ENCODE assay signal across 22 cellular contexts in genomic region chr4:76872556-76872955, GRCh38. TPM values are rescaled to one million over a fixed set of nuclear protein-coding genes. Genes with fewer than 3 reads are reported as not detected.
"Had no signal": no experiment of that assay in that cellular context is flagged by ENCODE, and none has a peak within 500 bp of the region (broad histone marks: within the 10 kb centered on the region; RNA-seq: fewer than 3 reads in every experiment).

No MANE protein-coding gene starts in this region.

- DNase-seq: KBM-7, MV-4-11, NCI-H1048, NCI-H1105, NCI-H1417 treated with DMSO at 0.1 percent for 48 hours, NCI-H146, NCI-H187, NCI-H2029, NCI-H2081 treated with DMSO at 0.1 percent for 48 hours, NCI-H2171, NCI-H226, NCI-H446, NCI-H510A, NCI-H524 treated with DMSO at 0.1 percent for 48 hours, NCI-H69, NCI-H774, Right ventricle myocardium superior, RPMI8226, SIG-M5 had no signal

- H3K27ac ChIP-seq: SJSA1, SK-N-MC had no signal

- H3K27me3 ChIP-seq: SJSA1 had no signal

- H3K9me3 ChIP-seq: SJSA1 had no signal

- H3K4me3 ChIP-seq: SJSA1, SK-N-MC had no signal

- H3K36me3 ChIP-seq: SJSA1 had no signal

RNA-seq across cellular contexts. Expression of gene SOWAHB, which starts 25.4 kb away (rescaled TPM):
- total RNA-seq: LHCN-M2, Right ventricle myocardium superior, SJSA1 had no signal
